19 cellular contexts compared by ENCODE assay signal in the genomic region with DNA sequence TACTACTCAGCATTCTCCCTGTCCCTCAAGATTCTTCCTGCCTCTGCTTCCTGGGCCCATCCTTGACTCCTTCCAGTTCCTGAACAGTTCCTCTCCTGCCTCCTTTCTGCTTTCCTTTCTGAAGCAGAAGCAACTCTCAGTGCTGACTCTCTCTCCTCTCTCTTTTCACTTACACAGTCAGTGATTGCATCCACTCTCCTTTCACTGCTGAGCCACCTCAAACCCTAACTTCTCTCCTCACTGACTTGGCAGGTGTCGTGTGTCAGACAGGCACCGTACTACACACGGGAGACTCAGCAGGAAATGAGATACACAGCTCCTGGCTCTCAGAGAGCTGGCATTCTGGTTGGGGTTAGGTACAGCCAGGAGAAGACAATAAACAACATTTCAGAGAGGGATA. TPM values are rescaled to one million over a fixed set of nuclear protein-coding genes. Genes with fewer than 3 reads are reported as not detected.
A peak's percentile ranks its signal among the peaks of the same experiment; 100 is the strongest.
DNase-seq lines count a peak whose midpoint lies in the region; ATAC-seq, FAIRE-seq and TF ChIP-seq lines count a peak whose summit lies in the region.
"Had no signal": no experiment of that assay in that cellular context is flagged by ENCODE, and none has a peak within 500 bp of the region (broad histone marks: within the 10 kb centered on the region; RNA-seq: fewer than 3 reads in every experiment).

No MANE protein-coding gene starts in this region.

- peaks cover 19% of the 10 kb centered on the region for H3K36me3 Mint-ChIP-seq in T-helper 1 cell treated with Interleukin-12 subunit alpha and Interleukin-12 subunit beta and Interleukin-4 antibody, amounts not matched to agents 30 μg/mL and 1 μg/mL, for 36 hours (ENCODE audit: low read depth)
- H3K36me3 Mint-ChIP-seq in astrocyte (ENCODE audit: low read depth, unreplicated experiment) (peaks cover 6% of the 10 kb centered on the region), endodermal cell (ENCODE audit: low read depth) (peaks cover 62% of the 10 kb centered on the region)
- H3K36me3 Mint-ChIP-seq in natural killer cell treated with Interleukin-12 subunit alpha and Interleukin-12 subunit beta and Interleukin-15 and Interleukin-18, amount 100 ng/mL, for 72 hours = peaks cover 14% of the 10 kb centered on the region

- in situ Hi-C loops in KBM-7 (cut with MboI; ENCODE audit: low pct_unique_long_range_greater_than_20kb, low sequenced_read_pairs) = no loop called here

- H3K4me1 ChIP-seq in astrocyte (ENCODE audit: insufficient read depth, low read length) (peaks cover 12% of the 10 kb centered on the region), endodermal cell (ENCODE audit: control insufficient read depth, insufficient read depth, low read length) (peaks cover 7% of the 10 kb centered on the region)

- peaks cover 21% of the 10 kb centered on the region for H3K4me1 Mint-ChIP-seq in T-helper 1 cell treated with Interleukin-12 subunit alpha and Interleukin-12 subunit beta and Interleukin-4 antibody, amounts not matched to agents 30 μg/mL and 1 μg/mL, for 36 hours (ENCODE audit: low read depth)
- H3K4me1 Mint-ChIP-seq in astrocyte (ENCODE audit: low read depth, unreplicated experiment) (peaks cover 15% of the 10 kb centered on the region), endodermal cell (peaks cover 17% of the 10 kb centered on the region)
- H3K4me1 Mint-ChIP-seq in natural killer cell treated with Interleukin-12 subunit alpha and Interleukin-12 subunit beta and Interleukin-15 and Interleukin-18, amount 100 ng/mL, for 72 hours (ENCODE audit: low read depth in 2 of 2) = peaks cover 26 to 28% of the 10 kb centered on the region in 2 donors

- H3K9ac ChIP-seq in astrocyte (ENCODE audit: low read length) (peak overlapping the region; percentile 34), endodermal cell (ENCODE audit: extremely low read depth, low read length, poor library complexity, severe bottlenecking) (no peak overlapping the region)

- no peaks in the 10 kb centered on the region for H3K9me3 Mint-ChIP-seq in T-helper 1 cell treated with Interleukin-12 subunit alpha and Interleukin-12 subunit beta and Interleukin-4 antibody, amounts not matched to agents 30 μg/mL and 1 μg/mL, for 36 hours
- H3K9me3 Mint-ChIP-seq in astrocyte (ENCODE audit: unreplicated experiment) (no peaks in the 10 kb centered on the region), endodermal cell (no peaks in the 10 kb centered on the region)
- no peaks in the 10 kb centered on the region for H3K9me3 Mint-ChIP-seq in natural killer cell treated with Interleukin-12 subunit alpha and Interleukin-12 subunit beta and Interleukin-15 and Interleukin-18, amount 100 ng/mL, for 72 hours

- no peaks in the 10 kb centered on the region for H3K9me3 ChIP-seq in astrocyte (ENCODE audit: insufficient read depth, low read depth, low read length)
- no peaks in the 10 kb centered on the region for H3K9me3 ChIP-seq in endodermal cell (ENCODE audit: control insufficient read depth, low read length)
- H3K9me3 ChIP-seq: lower lobe of right lung, SJSA1, upper lobe of left lung had no signal

- peaks cover 15% of the 10 kb centered on the region for H3K36me3 ChIP-seq in astrocyte (ENCODE audit: insufficient read depth, low read length)
- H3K36me3 ChIP-seq in endodermal cell (ENCODE audit: control insufficient read depth, insufficient read depth, low read length) = peaks cover 57% of the 10 kb centered on the region

- no peak overlapping the region for H3K4me3 Mint-ChIP-seq in T-helper 1 cell treated with Interleukin-12 subunit alpha and Interleukin-12 subunit beta and Interleukin-4 antibody, amounts not matched to agents 30 μg/mL and 1 μg/mL, for 36 hours
- H3K4me3 Mint-ChIP-seq in astrocyte (ENCODE audit: unreplicated experiment) (peak overlapping the region; percentile 34), endodermal cell (no peak overlapping the region)
- peak overlapping the region; percentile 4 for H3K4me3 Mint-ChIP-seq in natural killer cell treated with Interleukin-12 subunit alpha and Interleukin-12 subunit beta and Interleukin-15 and Interleukin-18, amount 100 ng/mL, for 72 hours

- no peak overlapping the region for H3K4me2 ChIP-seq in astrocyte (ENCODE audit: low read length)

- peaks cover 34% of the 10 kb centered on the region for H3K79me2 ChIP-seq in astrocyte (ENCODE audit: insufficient read depth, low read length)

- no peak for FAIRE-seq in astrocyte (lab: Jason Lieb, UNC)

- H4K20me1 ChIP-seq in astrocyte (ENCODE audit: insufficient read depth, low read length) = peaks cover 37% of the 10 kb centered on the region

- 90% methylated on average over 3 of the region's 3 CpGs; no CpG with 5 or more reads in 1 of the 2 experiments for WGBS in endodermal cell (ENCODE audit: insufficient coverage in 1 of 2, insufficient read length in 1 of 2), 2 experiments

- DNase-seq in T-helper 1 cell (no peak), KBM-7 (peak; percentile 18), astrocyte (ENCODE audit: low read depth) (no peak), endodermal cell (no peak), sciatic nerve (ENCODE audit: low spot score) (no peak), T1000 (lab: John Stamatoyannopoulos, UW) (no peak)
- DNase-seq in natural killer cell treated with Interleukin-12 subunit alpha and Interleukin-12 subunit beta and Interleukin-15 and Interleukin-18, amount 100 ng/mL, for 72 hours (ENCODE audit: low spot score) = no peak
- DNase-seq: ACHN; DMS79; erythroblast; hippocampal formation; lower lobe of right lung; NCI-H1694; NK-92 treated with Interleukin-12 subunit alpha and Interleukin-12 subunit beta, amount 100 ng/mL, for 24 hours; upper lobe of left lung had no signal

- no peak overlapping the region for H2AFZ ChIP-seq in astrocyte (ENCODE audit: low read depth, low read length)

- H3K27me3 ChIP-seq in astrocyte (ENCODE audit: insufficient read depth, low read length) = no peaks in the 10 kb centered on the region
- H3K27me3 ChIP-seq in endodermal cell (ENCODE audit: control insufficient read depth, insufficient read depth, low read length, poor library complexity, severe bottlenecking) = no peaks in the 10 kb centered on the region
- H3K27me3 ChIP-seq: SJSA1, upper lobe of left lung had no signal

- H3K27ac Mint-ChIP-seq in T-helper 1 cell treated with Interleukin-12 subunit alpha and Interleukin-12 subunit beta and Interleukin-4 antibody, amounts not matched to agents 30 μg/mL and 1 μg/mL, for 36 hours = peak overlapping the region; percentile 37
- no peak overlapping the region for H3K27ac Mint-ChIP-seq in astrocyte (ENCODE audit: unreplicated experiment)
- peak overlapping the region; percentile 39 to 66 for H3K27ac Mint-ChIP-seq in natural killer cell treated with Interleukin-12 subunit alpha and Interleukin-12 subunit beta and Interleukin-15 and Interleukin-18, amount 100 ng/mL, for 72 hours
- H3K27ac Mint-ChIP-seq in endodermal cell = no peak overlapping the region

- TF ChIP-seq CTCF in astrocyte (IDR thresholded peaks at IDR 0.05; ENCODE audit: insufficient read depth, low read depth, low read length) (no peak), endodermal cell (conservative IDR thresholded peaks at IDR 0.05) (no peak)

- H3K27me3 Mint-ChIP-seq in T-helper 1 cell treated with Interleukin-12 subunit alpha and Interleukin-12 subunit beta and Interleukin-4 antibody, amounts not matched to agents 30 μg/mL and 1 μg/mL, for 36 hours (ENCODE audit: low read depth) = no peaks in the 10 kb centered on the region
- H3K27me3 Mint-ChIP-seq in astrocyte (ENCODE audit: low read depth, unreplicated experiment) (no peaks in the 10 kb centered on the region), endodermal cell (ENCODE audit: insufficient read depth) (no peaks in the 10 kb centered on the region)
- H3K27me3 Mint-ChIP-seq in natural killer cell treated with Interleukin-12 subunit alpha and Interleukin-12 subunit beta and Interleukin-15 and Interleukin-18, amount 100 ng/mL, for 72 hours = no peaks in the 10 kb centered on the region

- H3K27ac ChIP-seq in astrocyte (ENCODE audit: low read depth, low read length) = no peak overlapping the region
- H3K27ac ChIP-seq in endodermal cell (ENCODE audit: low read depth, low read length) = no peak overlapping the region
- H3K27ac ChIP-seq: lower lobe of right lung, SJSA1, upper lobe of left lung had no signal

- ATAC-seq in natural killer cell treated with Interleukin-12 subunit alpha and Interleukin-12 subunit beta and Interleukin-15 and Interleukin-18, amount 100 ng/mL, for 72 hours = peak in 1 of 2 donors; percentile 36
- ATAC-seq in sciatic nerve = no peak
- ATAC-seq: lower lobe of right lung had no signal

- intact Hi-C loops in sciatic nerve (cut with DNase I) = no loop called here

- no peak overlapping the region for H3K4me3 ChIP-seq in astrocyte (ENCODE audit: insufficient read depth, low read depth, low read length)
- H3K4me3 ChIP-seq in endodermal cell (ENCODE audit: low read length) = no peak overlapping the region
- H3K4me3 ChIP-seq: lower lobe of right lung, SJSA1, upper lobe of left lung had no signal

RNA-seq across cellular contexts. Expression of gene ABHD16A, which starts 5.6 kb away (rescaled TPM):
- 34.3 and 38.3 TPM in 2 replicates for total RNA-seq in astrocyte
- 10 to 100 TPM; 60.6 to 77.5 TPM for total RNA-seq in natural killer cell treated with Interleukin-12 subunit alpha and Interleukin-12 subunit beta and Interleukin-15 and Interleukin-18, amount 100 ng/mL, for 72 hours
- total RNA-seq in endodermal cell = 10 to 100 TPM; 38.3 to 59.5 TPM
- 58.1 TPM for polyA plus RNA-seq in endodermal cell (2013, experiment 1 of 2)
- polyA plus RNA-seq in endodermal cell (2013, experiment 2 of 2) = 47.7 TPM
- 46.0 TPM for total RNA-seq in sciatic nerve

RNA-seq across cellular contexts. Expression of gene LY6G6F, which starts 9.1 kb away (rescaled TPM):
- total RNA-seq in astrocyte = not detected in 2 replicates
- not detected for total RNA-seq in natural killer cell treated with Interleukin-12 subunit alpha and Interleukin-12 subunit beta and Interleukin-15 and Interleukin-18, amount 100 ng/mL, for 72 hours
- not detected for total RNA-seq in endodermal cell
- not detected for polyA plus RNA-seq in endodermal cell (2013, experiment 1 of 2)
- polyA plus RNA-seq in endodermal cell (2013, experiment 2 of 2) = not detected
- not detected for total RNA-seq in sciatic nerve
- total RNA-seq: cardiac septum, omental fat pad, SJSA1 had no signal

RNA-seq across cellular contexts. Expression of gene LY6G5C, which starts 16.7 kb away (rescaled TPM):
- total RNA-seq in astrocyte (2.9 and 3.9 TPM in 2 replicates), endodermal cell (1 to 10 TPM in 1 of 2 donors, under 1 TPM in 1; 0.93 to 2.0 TPM), sciatic nerve (2.1 TPM)
- total RNA-seq in natural killer cell treated with Interleukin-12 subunit alpha and Interleukin-12 subunit beta and Interleukin-15 and Interleukin-18, amount 100 ng/mL, for 72 hours = 1 to 10 TPM; 5.4 to 8.8 TPM
- polyA plus RNA-seq in endodermal cell (2013, experiment 1 of 2) = 1.7 TPM
- 2.4 TPM for polyA plus RNA-seq in endodermal cell (2013, experiment 2 of 2)

RNA-seq across cellular contexts. Expression of gene LY6G6D, which starts 17.6 kb away (rescaled TPM):
- total RNA-seq in astrocyte (not detected in 2 replicates), endodermal cell (not detected), sciatic nerve (not detected)
- not detected for total RNA-seq in natural killer cell treated with Interleukin-12 subunit alpha and Interleukin-12 subunit beta and Interleukin-15 and Interleukin-18, amount 100 ng/mL, for 72 hours
- not detected for polyA plus RNA-seq in endodermal cell (2013, experiment 1 of 2)
- 1.4 TPM for polyA plus RNA-seq in endodermal cell (2013, experiment 2 of 2)
- total RNA-seq: cardiac septum, lower lobe of right lung, omental fat pad, SJSA1, upper lobe of left lung had no signal

RNA-seq across cellular contexts. Expression of gene LY6G6C, which starts 24.0 kb away (rescaled TPM):
- total RNA-seq in astrocyte (0.41 and 0.66 TPM in 2 replicates), endodermal cell (under 1 TPM; 0.29 to 0.38 TPM), sciatic nerve (0.71 TPM)
- not detected for total RNA-seq in natural killer cell treated with Interleukin-12 subunit alpha and Interleukin-12 subunit beta and Interleukin-15 and Interleukin-18, amount 100 ng/mL, for 72 hours
- polyA plus RNA-seq in endodermal cell (2013, experiment 1 of 2) = 1.1 TPM
- 1.4 TPM for polyA plus RNA-seq in endodermal cell (2013, experiment 2 of 2)
- total RNA-seq: cardiac septum, lower lobe of right lung, SJSA1 had no signal

Comparison
In these comparisons a context has a peak if more than half of its experiments do, and no peak if none do; other contexts are left out.
1. H3K27ac Mint-ChIP-seq: peak in T-helper 1 cell treated with Interleukin-12 subunit alpha and Interleukin-12 subunit beta and Interleukin-4 antibody, amounts not matched to agents 30 μg/mL and 1 μg/mL, for 36 hours (single experiment) and natural killer cell treated with Interleukin-12 subunit alpha and Interleukin-12 subunit beta and Interleukin-15 and Interleukin-18, amount 100 ng/mL, for 72 hours (2 of 2); none in astrocyte (single experiment) and endodermal cell (single experiment).
2. H3K4me3 Mint-ChIP-seq: peak in astrocyte (single experiment) and natural killer cell treated with Interleukin-12 subunit alpha and Interleukin-12 subunit beta and Interleukin-15 and Interleukin-18, amount 100 ng/mL, for 72 hours (single experiment); none in T-helper 1 cell treated with Interleukin-12 subunit alpha and Interleukin-12 subunit beta and Interleukin-4 antibody, amounts not matched to agents 30 μg/mL and 1 μg/mL, for 36 hours (single experiment) and endodermal cell (single experiment).